8 cellular contexts compared by ENCODE assay signal in the genomic region with DNA sequence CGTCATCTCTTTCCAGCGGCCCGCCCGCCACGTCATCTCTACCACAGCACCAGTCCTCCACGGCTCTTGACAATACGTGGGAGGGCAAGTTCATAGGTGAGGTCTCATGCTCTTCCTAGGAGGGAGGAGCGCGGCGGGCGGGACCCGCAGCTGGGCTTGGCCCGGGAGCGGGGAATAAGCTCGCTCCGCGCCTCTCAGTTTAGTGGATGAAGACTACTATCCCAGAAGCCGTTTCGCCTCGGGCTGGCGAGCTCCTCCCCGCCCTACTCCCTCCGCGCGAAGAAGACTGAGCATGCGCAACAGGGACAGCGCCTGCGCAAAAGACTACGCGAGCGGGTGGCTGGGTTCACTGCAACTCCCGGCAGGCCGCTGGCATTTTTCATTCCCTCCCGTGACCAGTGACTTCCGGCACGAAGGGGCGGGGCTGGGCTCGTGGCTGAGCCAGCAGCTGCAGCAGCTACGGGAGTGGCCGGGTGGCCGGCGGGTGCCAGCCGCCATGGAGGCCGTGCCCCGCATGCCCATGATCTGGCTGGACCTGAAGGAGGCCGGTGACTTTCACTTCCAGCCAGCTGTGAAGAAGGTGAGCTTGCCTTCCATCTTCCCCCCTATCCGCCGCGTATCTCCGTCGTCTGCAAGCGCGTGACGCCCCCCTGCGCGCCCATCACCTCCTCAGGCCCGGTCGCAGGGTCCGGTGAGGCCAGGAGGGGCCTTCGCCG. TPM values are rescaled to one million over a fixed set of nuclear protein-coding genes. Genes with fewer than 3 reads are reported as not detected.
A peak's percentile ranks its signal among the peaks of the same experiment; 100 is the strongest.
DNase-seq lines count a peak whose midpoint lies in the region; ATAC-seq and TF ChIP-seq lines count a peak whose summit lies in the region.

A gene with protein sequence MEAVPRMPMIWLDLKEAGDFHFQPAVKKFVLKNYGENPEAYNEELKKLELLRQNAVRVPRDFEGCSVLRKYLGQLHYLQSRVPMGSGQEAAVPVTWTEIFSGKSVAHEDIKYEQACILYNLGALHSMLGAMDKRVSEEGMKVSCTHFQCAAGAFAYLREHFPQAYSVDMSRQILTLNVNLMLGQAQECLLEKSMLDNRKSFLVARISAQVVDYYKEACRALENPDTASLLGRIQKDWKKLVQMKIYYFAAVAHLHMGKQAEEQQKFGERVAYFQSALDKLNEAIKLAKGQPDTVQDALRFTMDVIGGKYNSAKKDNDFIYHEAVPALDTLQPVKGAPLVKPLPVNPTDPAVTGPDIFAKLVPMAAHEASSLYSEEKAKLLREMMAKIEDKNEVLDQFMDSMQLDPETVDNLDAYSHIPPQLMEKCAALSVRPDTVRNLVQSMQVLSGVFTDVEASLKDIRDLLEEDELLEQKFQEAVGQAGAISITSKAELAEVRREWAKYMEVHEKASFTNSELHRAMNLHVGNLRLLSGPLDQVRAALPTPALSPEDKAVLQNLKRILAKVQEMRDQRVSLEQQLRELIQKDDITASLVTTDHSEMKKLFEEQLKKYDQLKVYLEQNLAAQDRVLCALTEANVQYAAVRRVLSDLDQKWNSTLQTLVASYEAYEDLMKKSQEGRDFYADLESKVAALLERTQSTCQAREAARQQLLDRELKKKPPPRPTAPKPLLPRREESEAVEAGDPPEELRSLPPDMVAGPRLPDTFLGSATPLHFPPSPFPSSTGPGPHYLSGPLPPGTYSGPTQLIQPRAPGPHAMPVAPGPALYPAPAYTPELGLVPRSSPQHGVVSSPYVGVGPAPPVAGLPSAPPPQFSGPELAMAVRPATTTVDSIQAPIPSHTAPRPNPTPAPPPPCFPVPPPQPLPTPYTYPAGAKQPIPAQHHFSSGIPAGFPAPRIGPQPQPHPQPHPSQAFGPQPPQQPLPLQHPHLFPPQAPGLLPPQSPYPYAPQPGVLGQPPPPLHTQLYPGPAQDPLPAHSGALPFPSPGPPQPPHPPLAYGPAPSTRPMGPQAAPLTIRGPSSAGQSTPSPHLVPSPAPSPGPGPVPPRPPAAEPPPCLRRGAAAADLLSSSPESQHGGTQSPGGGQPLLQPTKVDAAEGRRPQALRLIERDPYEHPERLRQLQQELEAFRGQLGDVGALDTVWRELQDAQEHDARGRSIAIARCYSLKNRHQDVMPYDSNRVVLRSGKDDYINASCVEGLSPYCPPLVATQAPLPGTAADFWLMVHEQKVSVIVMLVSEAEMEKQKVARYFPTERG (N-terminal part only) (plus strand): TSS at position 421 of the 716 bp plus-strand sequence. CDS start 76 bp downstream, at position 497.

- peak within 1 kb of the TSS; percentile 96 for H3K9ac ChIP-seq in PC-3 (ENCODE audit: low read length)

- TF ChIP-seq CTCF in PC-3 (conservative IDR thresholded peaks at IDR 0.05; ENCODE audit: low read depth, low read length) (no peak), epithelial cell of esophagus (IDR thresholded peaks at IDR 0.05; ENCODE audit: insufficient read depth, low read depth, low read length, missing control alignments) (no peak), mucosa of descending colon (IDR thresholded peaks at IDR 0.05) (no peak)

- POLR2A ChIA-PET in PC-3 (lab: Charles Lee; ENCODE audit: unreplicated experiment): interaction anchor here (0.5 to 0.7 kb wide), 4 partner anchors 16 to 808 kb away, joined by 3 to 5 read pairs (median 4); a partner anchor contains a TSS

- H2AFZ ChIP-seq in PC-3 (ENCODE audit: low read length): peak within 1 kb of the TSS; percentile 79

- TF ChIP-seq RAD21 in Ishikawa (IDR thresholded peaks at IDR 0.05; ENCODE audit: low read depth): no peak

- peaks cover 65% of the 10 kb centered on the region for H3K79me2 ChIP-seq in PC-3 (ENCODE audit: low read length)

- no peaks in the 10 kb centered on the region for H3K27me3 ChIP-seq in PC-3 (ENCODE audit: low read length)

- no peak for TF ChIP-seq EP300 in Ishikawa (IDR thresholded peaks at IDR 0.05; ENCODE audit: borderline replicate concordance)

- CTCF ChIA-PET in PC-3 (lab: Charles Lee): interaction anchor here (0.5 to 0.6 kb wide), 2 partner anchors 27 to 1869 kb away, joined by 6 to 7 read pairs; no protein-coding TSS in a partner anchor

- no peaks in the 10 kb centered on the region for H3K9me3 ChIP-seq in PC-3 (ENCODE audit: low read length)
- no peaks in the 10 kb centered on the region for H3K9me3 ChIP-seq in mucosa of descending colon

- H3K4me1 ChIP-seq in PC-3 (ENCODE audit: insufficient read depth, low read length) (peaks cover 31% of the 10 kb centered on the region), mucosa of descending colon (ENCODE audit: low read depth) (peaks cover 16% of the 10 kb centered on the region)

- DNase-seq in DMS114 treated with DMSO at 0.1 percent for 48 hours (lab: John Stamatoyannopoulos, UW; ENCODE audit: unreplicated experiment) (peak; percentile 94), PC-3 (peak; percentile 99), activated T-cell treated with anti-CD3 and anti-CD28 coated beads for 48 hours (ENCODE audit: low read depth) (peak; percentile 98), epithelial cell of esophagus (ENCODE audit: low read depth) (peak; percentile 99), mucosa of descending colon (peak; percentile 98 to 100 (median 99))
- DNase-seq in stimulated activated CD8-positive, alpha-beta memory T cell treated with anti-CD3 and anti-CD28 coated beads, Interleukin-4, amount 100 ng/mL, for 24 hours (ENCODE audit: low read depth): peak; percentile 99

- intact Hi-C loops in PC-3 (cut with micrococcal nuclease) (loop anchor here (10.0 kb wide), 2 partner anchors 96 to 1174 kb away; a partner anchor contains a TSS), mucosa of descending colon (cut with DNase I, micrococcal nuclease) (no loop called here)

- peak within 1 kb of the TSS; percentile 86 for H3K27ac ChIP-seq in PC-3 (ENCODE audit: low read length)

- peak within 1 kb of the TSS; percentile 77 for H3K4me3 ChIP-seq in PC-3 (ENCODE audit: low read length)
- H3K4me3 ChIP-seq in epithelial cell of esophagus (ENCODE audit: low read length): peak within 1 kb of the TSS; percentile 96
- peak within 1 kb of the TSS; percentile 78 for H3K4me3 ChIP-seq in mucosa of descending colon

- ATAC-seq in GM21576 (IDR thresholded peaks at IDR 0.05; ENCODE audit: unreplicated experiment) (peak; percentile 82), PC-3 (peak; percentile 79), mucosa of descending colon (peak; percentile 90)

- no peaks in the 10 kb centered on the region for H3F3A ChIP-seq in PC-3 (ENCODE audit: low read length, unreplicated experiment)

- peaks cover 25% of the 10 kb centered on the region for H4K20me1 ChIP-seq in PC-3 (ENCODE audit: low read length)

- BruUV-seq in PC-3 (replicated peaks; lab: Mats Ljungman, UMichigan): TSS peak; percentile 60

- H3K36me3 ChIP-seq in PC-3 (ENCODE audit: low read depth, low read length) (0 out of 2 replicates have a peak, but pooled peaks cover 3% of the 10 kb centered on the region), mucosa of descending colon (ENCODE audit: low read depth) (peaks cover 3% of the 10 kb centered on the region)

- no peaks in the 10 kb centered on the region for H3K9me2 ChIP-seq in PC-3 (replicated peaks; ENCODE audit: low read length)

- peak within 1 kb of the TSS; percentile 92 for H3K4me2 ChIP-seq in PC-3 (ENCODE audit: low read length)

TF ChIP-seq in Ishikawa, 13 proteins besides CTCF, POLR2A, EP300 and RAD21 (continues in another document):
- TF ChIP-seq EGR1 (IDR thresholded peaks at IDR 0.05) (peak; percentile 43; the same call in 1 of the 2 replicates), CREB1 (IDR thresholded peaks at IDR 0.05; ENCODE audit: low read depth) (peak; percentile 78), TEAD4 (IDR thresholded peaks at IDR 0.05) (peak; percentile 65), TAF1 (IDR thresholded peaks at IDR 0.05; ENCODE audit: low read depth) (peak; percentile 79), FOXM1 (IDR thresholded peaks at IDR 0.05; ENCODE audit: borderline replicate concordance, low read depth) (peak; percentile 77; the same call in 1 of the 2 replicates), CEBPB (IDR thresholded peaks at IDR 0.05) (no peak), TCF12 (IDR thresholded peaks at IDR 0.05; ENCODE audit: low read depth) (peak; percentile 52), ZBTB7A (IDR thresholded peaks at IDR 0.05; ENCODE audit: low read depth) (no peak; the same call in 1 of the 2 replicates), YY1 (IDR thresholded peaks at IDR 0.05; ENCODE audit: low read depth) (peak; percentile 83), NFIC (IDR thresholded peaks at IDR 0.05) (0 out of 2 replicates have a peak, but pooled peaks have one; percentile 8)
- TF ChIP-seq, protein P1, sequence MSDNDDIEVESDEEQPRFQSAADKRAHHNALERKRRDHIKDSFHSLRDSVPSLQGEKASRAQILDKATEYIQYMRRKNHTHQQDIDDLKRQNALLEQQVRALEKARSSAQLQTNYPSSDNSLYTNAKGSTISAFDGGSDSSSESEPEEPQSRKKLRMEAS (IDR thresholded peaks at IDR 0.05): peak; percentile 87
- TF ChIP-seq, protein P2, sequence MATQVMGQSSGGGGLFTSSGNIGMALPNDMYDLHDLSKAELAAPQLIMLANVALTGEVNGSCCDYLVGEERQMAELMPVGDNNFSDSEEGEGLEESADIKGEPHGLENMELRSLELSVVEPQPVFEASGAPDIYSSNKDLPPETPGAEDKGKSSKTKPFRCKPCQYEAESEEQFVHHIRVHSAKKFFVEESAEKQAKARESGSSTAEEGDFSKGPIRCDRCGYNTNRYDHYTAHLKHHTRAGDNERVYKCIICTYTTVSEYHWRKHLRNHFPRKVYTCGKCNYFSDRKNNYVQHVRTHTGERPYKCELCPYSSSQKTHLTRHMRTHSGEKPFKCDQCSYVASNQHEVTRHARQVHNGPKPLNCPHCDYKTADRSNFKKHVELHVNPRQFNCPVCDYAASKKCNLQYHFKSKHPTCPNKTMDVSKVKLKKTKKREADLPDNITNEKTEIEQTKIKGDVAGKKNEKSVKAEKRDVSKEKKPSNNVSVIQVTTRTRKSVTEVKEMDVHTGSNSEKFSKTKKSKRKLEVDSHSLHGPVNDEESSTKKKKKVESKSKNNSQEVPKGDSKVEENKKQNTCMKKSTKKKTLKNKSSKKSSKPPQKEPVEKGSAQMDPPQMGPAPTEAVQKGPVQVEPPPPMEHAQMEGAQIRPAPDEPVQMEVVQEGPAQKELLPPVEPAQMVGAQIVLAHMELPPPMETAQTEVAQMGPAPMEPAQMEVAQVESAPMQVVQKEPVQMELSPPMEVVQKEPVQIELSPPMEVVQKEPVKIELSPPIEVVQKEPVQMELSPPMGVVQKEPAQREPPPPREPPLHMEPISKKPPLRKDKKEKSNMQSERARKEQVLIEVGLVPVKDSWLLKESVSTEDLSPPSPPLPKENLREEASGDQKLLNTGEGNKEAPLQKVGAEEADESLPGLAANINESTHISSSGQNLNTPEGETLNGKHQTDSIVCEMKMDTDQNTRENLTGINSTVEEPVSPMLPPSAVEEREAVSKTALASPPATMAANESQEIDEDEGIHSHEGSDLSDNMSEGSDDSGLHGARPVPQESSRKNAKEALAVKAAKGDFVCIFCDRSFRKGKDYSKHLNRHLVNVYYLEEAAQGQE (IDR thresholded peaks at IDR 0.05; ENCODE audit: low read depth): no peak

RNA-seq across cellular contexts. Expression of the gene that starts here (rescaled TPM):
- total RNA-seq in PC-3 (2014; rRNA removed) (22.3 and 28.7 TPM in 2 replicates), mucosa of descending colon (10 to 100 TPM; 36.7 to 48.2 (median 43.6) TPM)

Comparison
In these comparisons a context has a peak if more than half of its experiments do, and no peak if none do; other contexts are left out.
1. Peak in every context shown above with its lines: DNase-seq, ATAC-seq, H3K4me3 ChIP-seq and H3K27ac ChIP-seq.